Comparison of ENCODE assay signal across 13 cellular contexts in genomic region chr4:187380181-187380581, GRCh38.
A peak's percentile ranks its signal among the peaks of the same experiment; 100 is the strongest.
DNase-seq lines count a peak whose midpoint lies in the region; ATAC-seq, FAIRE-seq and TF ChIP-seq lines count a peak whose summit lies in the region.
"Had no signal": no experiment of that assay in that cellular context is flagged by ENCODE, and none has a peak within 500 bp of the region (broad histone marks: within the 10 kb centered on the region; RNA-seq: fewer than 3 reads in every experiment).

No MANE protein-coding gene starts in this region.

- CTCF ChIA-PET in K562 (lab: Yijun Ruan, JAX; ENCODE audit: low intra/inter-chr PET ratio), result no interaction called here
- CTCF ChIA-PET in activated CD8-positive, alpha-beta T cell treated with anti-CD3 and anti-CD28 coated beads, Interleukin-2, amount 10 ng/mL, durations not matched to agents 7 days and 5 days (lab: Charles Lee), result no interaction called here

- peaks cover 10 to 21% of the 10 kb centered on the region in 2 donors for H3K9me3 Mint-ChIP-seq in effector memory CD8-positive, alpha-beta T cell
- H3K9me3 Mint-ChIP-seq in T-helper 2 cell treated with Interferon-gamma antibody and Interleukin-4, amounts not matched to agents 5 μg/mL and 100 μg/mL, for 36 hours, result peaks cover 35% of the 10 kb centered on the region
- H3K9me3 Mint-ChIP-seq in activated CD8-positive, alpha-beta T cell treated with anti-CD3 and anti-CD28 coated beads, Interleukin-2, amount 10 ng/mL, durations not matched to agents 7 days and 5 days (ENCODE audit: insufficient read depth), result peaks cover 16% of the 10 kb centered on the region

- no peaks in the 10 kb centered on the region for H4K20me1 ChIP-seq in MM.1S (ENCODE audit: insufficient read depth, low read length)
- H4K20me1 ChIP-seq in K562 (replicated peaks; ENCODE audit: control insufficient read depth, insufficient read depth, low read length), result no peaks in the 10 kb centered on the region

- H3K4me3 ChIP-seq in MM.1S (ENCODE audit: low read length) (no peak overlapping the region), K562 (no peak overlapping the region), right lobe of liver (no peak overlapping the region)
- H3K4me3 ChIP-seq: esophagus muscularis mucosa, upper lobe of left lung had no signal

- TF ChIP-seq RAD21 in K562 (CRISPR knock-in tag; conservative IDR thresholded peaks at IDR 0.05 in 1 of 2, IDR thresholded peaks at IDR 0.05 in 1 of 2), result no peak

- H3K9me1 ChIP-seq in K562 (ENCODE audit: control insufficient read depth, insufficient read depth, low read length), result no peaks in the 10 kb centered on the region

- H2AFZ ChIP-seq in MM.1S (ENCODE audit: low read length) (no peak overlapping the region), K562 (ENCODE audit: low read depth, low read length) (no peak overlapping the region)

- H3K36me3 Mint-ChIP-seq in effector memory CD8-positive, alpha-beta T cell (ENCODE audit: insufficient read depth), result no peaks in the 10 kb centered on the region
- H3K36me3 Mint-ChIP-seq in T-helper 2 cell treated with Interferon-gamma antibody and Interleukin-4, amounts not matched to agents 5 μg/mL and 100 μg/mL, for 36 hours (ENCODE audit: low read depth), result no peaks in the 10 kb centered on the region
- H3K36me3 Mint-ChIP-seq in activated CD8-positive, alpha-beta T cell treated with anti-CD3 and anti-CD28 coated beads, Interleukin-2, amount 10 ng/mL, durations not matched to agents 7 days and 5 days (ENCODE audit: low read depth), result no peaks in the 10 kb centered on the region

- H3K9me3 ChIP-seq in MM.1S (replicated peaks; ENCODE audit: insufficient read depth, low read length), result no peaks in the 10 kb centered on the region
- no peaks in the 10 kb centered on the region for H3K9me3 ChIP-seq in K562 (replicated peaks; ENCODE audit: control insufficient read depth, insufficient read depth, low read depth, low read length)
- H3K9me3 ChIP-seq in right lobe of liver, result no peaks in the 10 kb centered on the region
- H3K9me3 ChIP-seq: esophagus muscularis mucosa, upper lobe of left lung had no signal

- TF ChIP-seq POLR2A in K562 (conservative IDR thresholded peaks at IDR 0.05), result no peak
- TF ChIP-seq POLR2A in right lobe of liver (IDR thresholded peaks at IDR 0.05), result no peak

- H3K27ac ChIP-seq in MM.1S (ENCODE audit: low read length) (no peak overlapping the region), K562 (ENCODE audit: extremely low read depth, low read depth, low read length) (no peak overlapping the region), right lobe of liver (no peak overlapping the region)
- H3K27ac ChIP-seq: esophagus muscularis mucosa, upper lobe of left lung had no signal

- H3K4me3 Mint-ChIP-seq in effector memory CD8-positive, alpha-beta T cell, result no peak overlapping the region
- H3K4me3 Mint-ChIP-seq in T-helper 2 cell treated with Interferon-gamma antibody and Interleukin-4, amounts not matched to agents 5 μg/mL and 100 μg/mL, for 36 hours, result no peak overlapping the region
- H3K4me3 Mint-ChIP-seq in activated CD8-positive, alpha-beta T cell treated with anti-CD3 and anti-CD28 coated beads, Interleukin-2, amount 10 ng/mL, durations not matched to agents 7 days and 5 days, result no peak overlapping the region
- H3K4me3 Mint-ChIP-seq: activated naive CD4-positive, alpha-beta T cell treated with anti-CD3 and anti-CD28 coated beads for 36 hours had no signal

- no peak overlapping the region for H3K9ac ChIP-seq in MM.1S (ENCODE audit: low read length)
- no peak overlapping the region for H3K9ac ChIP-seq in K562 (ENCODE audit: insufficient read depth in 1 of 2, low read depth in 2 of 2, low read length in 2 of 2)

- no peak overlapping the region for H3K27ac Mint-ChIP-seq in effector memory CD8-positive, alpha-beta T cell
- H3K27ac Mint-ChIP-seq in T-helper 2 cell treated with Interferon-gamma antibody and Interleukin-4, amounts not matched to agents 5 μg/mL and 100 μg/mL, for 36 hours, result no peak overlapping the region
- H3K27ac Mint-ChIP-seq in activated CD8-positive, alpha-beta T cell treated with anti-CD3 and anti-CD28 coated beads, Interleukin-2, amount 10 ng/mL, durations not matched to agents 7 days and 5 days, result no peak overlapping the region
- H3K27ac Mint-ChIP-seq: activated naive CD4-positive, alpha-beta T cell treated with anti-CD3 and anti-CD28 coated beads for 36 hours had no signal

- in situ Hi-C loops in K562 (cut with MboI), result no loop called here

- no peaks in the 10 kb centered on the region for H3K4me1 ChIP-seq in MM.1S (ENCODE audit: low read length)
- no peaks in the 10 kb centered on the region for H3K4me1 ChIP-seq in K562 (replicated peaks in 1 of 2; ENCODE audit: control insufficient read depth in 2 of 2, insufficient read depth in 2 of 2, low read length in 2 of 2)
- no peaks in the 10 kb centered on the region for H3K4me1 ChIP-seq in right lobe of liver
- H3K4me1 ChIP-seq: esophagus muscularis mucosa, upper lobe of left lung had no signal

- no peaks in the 10 kb centered on the region for H3F3A ChIP-seq in MM.1S (ENCODE audit: insufficient read depth, low read length)

- POLR2A ChIA-PET in K562 (lab: Yijun Ruan, JAX), result no interaction called here
- POLR2A ChIA-PET in activated CD8-positive, alpha-beta T cell treated with anti-CD3 and anti-CD28 coated beads, Interleukin-2, amount 10 ng/mL, durations not matched to agents 7 days and 5 days (lab: Charles Lee), result no interaction called here

- no peak for TF ChIP-seq EP300 in K562 (IDR thresholded peaks at IDR 0.05; ENCODE audit: low read length)

- H3K79me2 ChIP-seq in MM.1S (ENCODE audit: low read length) (no peaks in the 10 kb centered on the region), K562 (ENCODE audit: control insufficient read depth, insufficient read depth, low read length) (no peaks in the 10 kb centered on the region)

- no peaks in the 10 kb centered on the region for H3K36me3 ChIP-seq in MM.1S (replicated peaks; ENCODE audit: insufficient read depth, low read length)
- H3K36me3 ChIP-seq in K562 (ENCODE audit: control insufficient read depth, insufficient read depth, low read length), result no peaks in the 10 kb centered on the region
- H3K36me3 ChIP-seq in right lobe of liver, result no peaks in the 10 kb centered on the region
- H3K36me3 ChIP-seq: esophagus muscularis mucosa, upper lobe of left lung had no signal

- peak; percentile 83 for DNase-seq in DMS53 (lab: John Stamatoyannopoulos, UW)
- DNase-seq in MM.1S, result peak; percentile 7
- peak in 2 of 4 experiments; percentile 4 to 32 for DNase-seq in K562 (ENCODE audit: extremely low read depth in 1 of 4, low spot score in 3 of 4)
- no peak for DNase-seq in right lobe of liver
- DNase-seq in effector memory CD8-positive, alpha-beta T cell, result no peak
- no peak for DNase-seq in T-helper 2 cell treated with Interferon-gamma antibody and Interleukin-4, amounts not matched to agents 5 μg/mL and 100 μg/mL, for 36 hours (ENCODE audit: low spot score)
- no peak for DNase-seq in activated CD8-positive, alpha-beta T cell treated with anti-CD3 and anti-CD28 coated beads, Interleukin-2, amount 10 ng/mL, durations not matched to agents 7 days and 5 days
- DNase-seq: activated naive CD4-positive, alpha-beta T cell treated with anti-CD3 and anti-CD28 coated beads for 36 hours; NCI-H2107; stimulated activated CD4-positive, alpha-beta T cell treated with anti-CD3 and anti-CD28 coated beads, Interleukin-2, amount 100 ng/mL, for 48 hours had no signal

- intact Hi-C loops in K562 (cut with micrococcal nuclease) (no loop called here), right lobe of liver (cut with DNase I) (no loop called here)

- 2% methylated on average over 4 of the region's 4 CpGs for WGBS in K562 (ENCODE audit: insufficient coverage, low coverage, missing lambda C conversion rate)
- WGBS in right lobe of liver (ENCODE audit: insufficient coverage, low coverage, low lambda C conversion rate, missing lambda C conversion rate), result 39% methylated on average over 4 of the region's 4 CpGs

- H3K27me3 ChIP-seq in MM.1S (replicated peaks; ENCODE audit: insufficient read depth, low read length) (no peaks in the 10 kb centered on the region), K562 (ENCODE audit: control insufficient read depth in 2 of 2, insufficient read depth in 2 of 2, low read length in 2 of 2) (no peaks in the 10 kb centered on the region), right lobe of liver (no peaks in the 10 kb centered on the region)
- H3K27me3 ChIP-seq: esophagus muscularis mucosa, upper lobe of left lung had no signal

- BruUV-seq in K562 (replicated peaks; lab: Mats Ljungman, UMichigan), result no TSS peak

- no peaks in the 10 kb centered on the region for H3K27me3 Mint-ChIP-seq in effector memory CD8-positive, alpha-beta T cell
- H3K27me3 Mint-ChIP-seq in T-helper 2 cell treated with Interferon-gamma antibody and Interleukin-4, amounts not matched to agents 5 μg/mL and 100 μg/mL, for 36 hours (ENCODE audit: low read depth), result no peaks in the 10 kb centered on the region
- no peaks in the 10 kb centered on the region for H3K27me3 Mint-ChIP-seq in activated CD8-positive, alpha-beta T cell treated with anti-CD3 and anti-CD28 coated beads, Interleukin-2, amount 10 ng/mL, durations not matched to agents 7 days and 5 days (ENCODE audit: low read depth)

- peak; percentile 15 for FAIRE-seq in K562 (lab: Jason Lieb, UNC)

- TF ChIP-seq CTCF in MM.1S (IDR thresholded peaks at IDR 0.05; ENCODE audit: low read length), result 0 out of 2 replicates have a peak, but pooled peaks have one; percentile 6
- TF ChIP-seq CTCF in K562 (IDR thresholded peaks at IDR 0.05 in 2 of 3, conservative IDR thresholded peaks at IDR 0.05 in 1 of 3; ENCODE audit: insufficient read depth in 2 of 3, low read depth in 1 of 3, low read length in 3 of 3), result peak in 2 of 3 experiments; percentile 19 to 26; a peak in 2 of 6 replicates
- peak in 3 of 4 donors; percentile 22 to 29 (median 24) for TF ChIP-seq CTCF in right lobe of liver (IDR thresholded peaks at IDR 0.05)

- H3K4me2 ChIP-seq in MM.1S (ENCODE audit: low read depth, low read length) (no peak overlapping the region), K562 (ENCODE audit: insufficient read depth, low read length) (no peak overlapping the region)

- ATAC-seq in K562 (peak; percentile 73), right lobe of liver (peak; percentile 47 to 71 (median 63)), HG02623 (IDR thresholded peaks at IDR 0.05; ENCODE audit: unreplicated experiment) (no peak)
- ATAC-seq in effector memory CD8-positive, alpha-beta T cell (replicated peaks), result no peak
- no peak for ATAC-seq in activated CD8-positive, alpha-beta T cell treated with anti-CD3 and anti-CD28 coated beads, Interleukin-2, amount 10 ng/mL, durations not matched to agents 7 days and 5 days

- no peaks in the 10 kb centered on the region for H3K4me1 Mint-ChIP-seq in effector memory CD8-positive, alpha-beta T cell (ENCODE audit: low read depth in 2 of 2)
- H3K4me1 Mint-ChIP-seq in T-helper 2 cell treated with Interferon-gamma antibody and Interleukin-4, amounts not matched to agents 5 μg/mL and 100 μg/mL, for 36 hours (ENCODE audit: low read depth), result no peaks in the 10 kb centered on the region
- no peaks in the 10 kb centered on the region for H3K4me1 Mint-ChIP-seq in activated CD8-positive, alpha-beta T cell treated with anti-CD3 and anti-CD28 coated beads, Interleukin-2, amount 10 ng/mL, durations not matched to agents 7 days and 5 days (ENCODE audit: low read depth)

- no peaks in the 10 kb centered on the region for H3K9me2 ChIP-seq in MM.1S (replicated peaks; ENCODE audit: insufficient read depth, low read length)

TF ChIP-seq in K562, 482 proteins besides CTCF, POLR2A, EP300 and RAD21 (continues in another document):
- no peak for TF ChIP-seq NFYB (IDR thresholded peaks at IDR 0.05; ENCODE audit: extremely low read depth, insufficient read length)
- TF ChIP-seq CAMTA2 (CRISPR knock-in tag; conservative IDR thresholded peaks at IDR 0.05), result no peak

Comparison
In these comparisons a context has a peak if more than half of its experiments do, and no peak if none do; other contexts are left out.
1. DNase-seq: peak in DMS53 (single experiment) and MM.1S (single experiment); none in right lobe of liver (0 of 3), effector memory CD8-positive, alpha-beta T cell (0 of 3), T-helper 2 cell treated with Interferon-gamma antibody and Interleukin-4, amounts not matched to agents 5 μg/mL and 100 μg/mL, for 36 hours (single experiment) and activated CD8-positive, alpha-beta T cell treated with anti-CD3 and anti-CD28 coated beads, Interleukin-2, amount 10 ng/mL, durations not matched to agents 7 days and 5 days (single experiment).
2. ATAC-seq: peak in K562 (single experiment) and right lobe of liver (4 of 4); none in effector memory CD8-positive, alpha-beta T cell (single experiment), HG02623 (single experiment) and activated CD8-positive, alpha-beta T cell treated with anti-CD3 and anti-CD28 coated beads, Interleukin-2, amount 10 ng/mL, durations not matched to agents 7 days and 5 days (single experiment).
3. Peak in every context shown above with its lines, with median percentiles within 50 percentile points of each other: CTCF ChIP-seq.